ENCODE assay signal across 8 cellular contexts in genomic region chr2:203238329-203238710, GRCh38. TPM values are rescaled to one million over a fixed set of nuclear protein-coding genes. Genes with fewer than 3 reads are reported as not detected.
DNase-seq lines count a peak whose midpoint lies in the region; ATAC-seq, FAIRE-seq and TF ChIP-seq lines count a peak whose summit lies in the region.

No MANE protein-coding gene starts in this region.

- H3K4me3 ChIP-seq in CD4-positive, CD25-positive, alpha-beta regulatory T cell (ENCODE audit: low read depth, low read length) = peak overlapping the region; percentile 84
- H3K4me3 ChIP-seq in GM12878 (peak overlapping the region; percentile 95; the same call in 1 of the 2 replicates), aorta (ENCODE audit: low read length in 2 of 2) (peak overlapping the region; percentile 42 to 45)

- peak overlapping the region; percentile 98 for H3K27ac ChIP-seq in CD4-positive, CD25-positive, alpha-beta regulatory T cell (ENCODE audit: insufficient read depth, low read length, poor library complexity, severe bottlenecking)
- H3K27ac ChIP-seq in GM12878 (ENCODE audit: control insufficient read depth, insufficient read depth) (peak overlapping the region; percentile 96), aorta (ENCODE audit: low read depth in 1 of 2, low read length in 2 of 2) (peak overlapping the region in 1 of 2 donors; percentile 22)

- peak overlapping the region; percentile 97 for H3K9ac ChIP-seq in GM12878 (ENCODE audit: control insufficient read depth, insufficient read depth, low read length)

- peaks cover 0 to 1% (median 0%) of the 10 kb centered on the region in 7 donors for H3K9me3 Mint-ChIP-seq in CD4-positive, CD25-positive, alpha-beta regulatory T cell
- H3K9me3 Mint-ChIP-seq in memory B cell = no peaks in the 10 kb centered on the region

- H3K36me3 ChIP-seq in CD4-positive, CD25-positive, alpha-beta regulatory T cell (ENCODE audit: control insufficient read depth, insufficient read depth, low read length) = peaks cover 8% of the 10 kb centered on the region
- H3K36me3 ChIP-seq in GM12878 (ENCODE audit: control insufficient read depth in 2 of 2, insufficient read depth in 2 of 2, low read length in 1 of 2) = no peaks in the 10 kb centered on the region
- no peaks in the 10 kb centered on the region for H3K36me3 ChIP-seq in aorta (ENCODE audit: control insufficient read depth in 1 of 2, insufficient read depth in 2 of 2, low read length in 1 of 2)

- CTCF ChIA-PET in GM12878 (lab: Yijun Ruan, JAX) = interaction anchor here (1.2 to 5.7 kb wide), 4 partner anchors 13 to 237 kb away, joined by 3 to 31 read pairs (median 5); no protein-coding TSS in a partner anchor

- H3K4me1 ChIP-seq in CD4-positive, CD25-positive, alpha-beta regulatory T cell (ENCODE audit: control insufficient read depth, insufficient read depth, low read length, poor library complexity, severe bottlenecking) = peaks cover 18% of the 10 kb centered on the region
- H3K4me1 ChIP-seq in GM12878 (ENCODE audit: control insufficient read depth, insufficient read depth, low read length) = peaks cover 3% of the 10 kb centered on the region; the same call in 1 of the 2 replicates
- H3K4me1 ChIP-seq in aorta (ENCODE audit: control insufficient read depth in 1 of 2, insufficient read depth in 2 of 2, low read length in 2 of 2) = peaks cover 0 to 2% of the 10 kb centered on the region in 2 donors

- no peaks in the 10 kb centered on the region for H3K27me3 ChIP-seq in CD4-positive, CD25-positive, alpha-beta regulatory T cell (ENCODE audit: control insufficient read depth, insufficient read depth, low read length)
- H3K27me3 ChIP-seq in GM12878 (replicated peaks in 1 of 2; ENCODE audit: control insufficient read depth in 2 of 2, insufficient read depth in 2 of 2, low read length in 1 of 2) = no peaks in the 10 kb centered on the region
- H3K27me3 ChIP-seq in aorta (ENCODE audit: control insufficient read depth in 1 of 2, insufficient read depth in 2 of 2, low read length in 1 of 2) = no peaks in the 10 kb centered on the region

- ATAC-seq in CD4-positive, CD25-positive, alpha-beta regulatory T cell (ENCODE audit: low read depth in 2 of 2) = no peak
- ATAC-seq in HG02642 (IDR thresholded peaks at IDR 0.05; ENCODE audit: poor library complexity, unreplicated experiment) (peak; percentile 0), GM12878 (no peak), memory B cell (ENCODE audit: low read depth) (peak; percentile 0), aorta (ENCODE audit: low FRiP score) (no peak), GM18520 (IDR thresholded peaks at IDR 0.05; ENCODE audit: unreplicated experiment) (no peak)

- peaks cover 18% of the 10 kb centered on the region for H3K79me2 ChIP-seq in GM12878 (ENCODE audit: control insufficient read depth, insufficient read depth, low read length)

- peak overlapping the region; percentile 83 to 100 (median 99) for H3K27ac Mint-ChIP-seq in CD4-positive, CD25-positive, alpha-beta regulatory T cell
- peak overlapping the region; percentile 97 for H3K27ac Mint-ChIP-seq in memory B cell

- peak overlapping the region; percentile 94 for H2AFZ ChIP-seq in GM12878 (ENCODE audit: control insufficient read depth, low read depth, low read length)

- H3K4me1 Mint-ChIP-seq in CD4-positive, CD25-positive, alpha-beta regulatory T cell = peaks cover 15 to 45% (median 33%) of the 10 kb centered on the region in 4 donors
- H3K4me1 Mint-ChIP-seq in memory B cell = peaks cover 19% of the 10 kb centered on the region

- H3K9me3 ChIP-seq in CD4-positive, CD25-positive, alpha-beta regulatory T cell (ENCODE audit: control insufficient read depth in 2 of 2, low read length in 2 of 2) = no peaks in the 10 kb centered on the region
- H3K9me3 ChIP-seq in GM12878 (replicated peaks; ENCODE audit: control insufficient read depth, insufficient read depth, low read length) = no peaks in the 10 kb centered on the region
- no peaks in the 10 kb centered on the region for H3K9me3 ChIP-seq in aorta (ENCODE audit: control insufficient read depth, low read length)

- 7% methylated on average over 16 of the region's 19 CpGs for WGBS in GM12878 (ENCODE audit: insufficient coverage, insufficient replicate concordance, low lambda C conversion rate, missing lambda C conversion rate)
- WGBS in aorta, 2 donors = 10 to 16% methylated on average over 19 of the region's 19 CpGs

- TF ChIP-seq EP300 in GM12878 (IDR thresholded peaks at IDR 0.05; ENCODE audit: borderline replicate concordance in 1 of 2, control insufficient read depth in 1 of 2, low read depth in 2 of 2, low read length in 2 of 2) = no peak

- in situ Hi-C loops in GM12878 (cut with MboI) = loop anchor here (25.0 kb wide), 1 partner anchor 574 kb away; no protein-coding TSS in a partner anchor

- FAIRE-seq in GM12878 (lab: Jason Lieb, UNC) = no peak

- peaks cover 16% of the 10 kb centered on the region for H3K36me3 Mint-ChIP-seq in CD4-positive, CD25-positive, alpha-beta regulatory T cell
- peaks cover 15% of the 10 kb centered on the region for H3K36me3 Mint-ChIP-seq in memory B cell

- H3K4me2 ChIP-seq in GM12878 (ENCODE audit: control insufficient read depth, insufficient read depth) = peak overlapping the region; percentile 78

- SMC1A ChIA-PET in GM12878 (lab: Charles Lee; ENCODE audit: uncharacterized antibody, unreplicated experiment) = interaction anchor here (0.6 to 3.7 kb wide), 9 partner anchors 10 to 334 kb away, joined by 3 to 16 read pairs (median 3); no protein-coding TSS in a partner anchor

- H3K4me3 Mint-ChIP-seq in CD4-positive, CD25-positive, alpha-beta regulatory T cell = peak overlapping the region; percentile 96 to 100 (median 98)
- H3K4me3 Mint-ChIP-seq in memory B cell = peak overlapping the region; percentile 97

- H4K20me1 ChIP-seq in GM12878 (ENCODE audit: control insufficient read depth, insufficient read depth) = no peaks in the 10 kb centered on the region

- RAD21 ChIA-PET in GM12878 (lab: Charles Lee; ENCODE audit: unreplicated experiment) = interaction anchor here (0.6 to 1.9 kb wide), 6 partner anchors 13 to 368 kb away, joined by 3 to 8 read pairs (median 3); partner anchors contain the start of genes CARF and WDR12

- peaks cover 5% of the 10 kb centered on the region for H3K27me3 Mint-ChIP-seq in CD4-positive, CD25-positive, alpha-beta regulatory T cell
- H3K27me3 Mint-ChIP-seq in memory B cell = no peaks in the 10 kb centered on the region

- no TSS peak for BruUV-seq in GM12878 (replicated peaks; lab: Mats Ljungman, UMichigan)

- no peak for TF ChIP-seq RAD21 in GM12878 (IDR thresholded peaks at IDR 0.05; ENCODE audit: insufficient read depth, low read depth, low read length)

- TF ChIP-seq POLR2A in GM12878 (IDR thresholded peaks at IDR 0.05; ENCODE audit: low read depth, low read length) = no peak

- no peak for TF ChIP-seq CTCF in GM12878 (IDR thresholded peaks at IDR 0.05 in 2 of 3, conservative IDR thresholded peaks at IDR 0.05 in 1 of 3; ENCODE audit: control insufficient read depth in 2 of 3, extremely low read depth in 1 of 3, insufficient read depth in 1 of 3, low read depth in 3 of 3, low read length in 3 of 3)

- no peak for DNase-seq in CD4-positive, CD25-positive, alpha-beta regulatory T cell
- DNase-seq in GM12878 (ENCODE audit: low read depth, low spot score) (no peak), memory B cell (ENCODE audit: low spot score in 2 of 2) (peak in 1 of 2 donors; percentile 13), aorta (no peak), NCI-H2171 treated with DMSO at 0.1 percent for 48 hours (lab: John Stamatoyannopoulos, UW) (no peak), HCEC 1CT (no peak)

- intact Hi-C loops in GM12878 (cut with micrococcal nuclease; ENCODE audit: unreplicated experiment) = loop anchor here (2.0 kb wide), 3 partner anchors 90 to 328 kb away; partner anchors contain the start of genes ABI2, NBEAL1 and WDR12
- intact Hi-C loops in aorta (cut with DNase I) = loop anchor here in 1 of 2 donors (5.0 kb wide), 1 partner anchor 326 kb away; the partner anchor contains the start of genes CARF and WDR12

- POLR2A ChIA-PET in GM12878 (lab: Charles Lee) = interaction anchor here (0.5 to 3.0 kb wide), 6 partner anchors 30 to 327 kb away, joined by 3 to 11 read pairs (median 4); partner anchors contain the start of genes CARF and WDR12

TF ChIP-seq in GM12878, 131 proteins besides CTCF, POLR2A, EP300 and RAD21:
- no peak for TF ChIP-seq RELA (IDR thresholded peaks at IDR 0.05; ENCODE audit: borderline replicate concordance, partially characterized antibody)
- TF ChIP-seq EED (IDR thresholded peaks at IDR 0.05; ENCODE audit: low read depth) = 0 out of 2 replicates have a peak, but pooled peaks have one; percentile 20
TF ChIP-seq in GM12878: peak in this region for 1.

RNA-seq across cellular contexts. Expression of gene CYP20A1, which starts 0.5 kb away (rescaled TPM):
- 36.6 TPM for total RNA-seq in CD4-positive, CD25-positive, alpha-beta regulatory T cell
- polyA plus RNA-seq in CD4-positive, CD25-positive, alpha-beta regulatory T cell = 10 to 100 TPM; 26.0 to 30.8 (median 28.2) TPM
- 20.7 and 23.0 TPM in 2 replicates for total RNA-seq in GM12878 (2013; cell fraction: nucleolus; rRNA removed)
- total RNA-seq in GM12878 (2014; rRNA removed) = 12.8 and 13.8 TPM in 2 replicates
- 13.0 TPM in 2 replicates for total RNA-seq in GM12878 (2014; rRNA removed; fragmentation: Illumina TruSeq; extraction: Trizol)
- total RNA-seq in GM12878 (2021) = 10.2 and 11.4 TPM in 2 replicates
- 3.5 TPM for polyA plus RNA-seq in GM12878 (2011; ENCODE audit: low read depth)
- 8.4 and 12.2 TPM in 2 replicates for polyA plus RNA-seq in GM12878 (2011; rRNA removed)
- polyA plus RNA-seq in GM12878 (2011; cell fraction: cytosol; rRNA removed) = 5.8 and 6.3 TPM in 2 replicates
- 4.4 and 6.3 TPM in 2 replicates for polyA plus RNA-seq in GM12878 (2011; cell fraction: nucleus; rRNA removed)
- 4.8 TPM in 2 replicates for polyA plus RNA-seq in GM12878 (2012)
- 7.8 and 8.5 TPM in 2 replicates for polyA plus RNA-seq in GM12878 (2014; fragmentation: Illumina TruSeq; extraction: Trizol)
- 10 to 100 TPM; 15.1 to 19.1 TPM for polyA plus RNA-seq in GM12878 (2014; fragmentation: Nextera tagmentation; extraction: Ambion mirVana)
- polyA plus RNA-seq in GM12878 (2014; rRNA removed) = 7.5 and 8.3 TPM in 2 replicates
- polyA plus RNA-seq in GM12878 (2016; fragmentation: Nextera tagmentation; extraction: Ambion mirVana) = 10 to 100 TPM; 18.9 to 19.0 TPM
- 12.7 and 14.8 TPM in 2 replicates for polyA minus RNA-seq in GM12878 (2011; rRNA and poly(A)+ RNA removed)
- 5.4 and 7.4 TPM in 2 replicates for polyA minus RNA-seq in GM12878 (2011; cell fraction: cytosol; rRNA and poly(A)+ RNA removed)
- 4.6 and 8.0 TPM in 2 replicates for polyA minus RNA-seq in GM12878 (2011; cell fraction: nucleus; rRNA and poly(A)+ RNA removed)
- total RNA-seq in aorta = 10 to 100 TPM; 24.8 to 28.8 TPM
- polyA plus RNA-seq in aorta = 10 to 100 TPM in 1 of 2 donors, 1 to 10 TPM in 1; 9.7 to 19.0 TPM

Comparison
In these comparisons a context has a peak if more than half of its experiments do, and no peak if none do; other contexts are left out.
1. ATAC-seq: peak in HG02642 (single experiment) and memory B cell (single experiment); none in CD4-positive, CD25-positive, alpha-beta regulatory T cell (0 of 2), GM12878 (single experiment), aorta (single experiment) and GM18520 (single experiment).
2. H3K4me3 ChIP-seq: peak in every context shown above with its lines; median percentile 95 in GM12878; 84 in CD4-positive, CD25-positive, alpha-beta regulatory T cell; 44 in aorta.